Comparison of ENCODE assay signal across 1 cellular context in the genomic region with DNA sequence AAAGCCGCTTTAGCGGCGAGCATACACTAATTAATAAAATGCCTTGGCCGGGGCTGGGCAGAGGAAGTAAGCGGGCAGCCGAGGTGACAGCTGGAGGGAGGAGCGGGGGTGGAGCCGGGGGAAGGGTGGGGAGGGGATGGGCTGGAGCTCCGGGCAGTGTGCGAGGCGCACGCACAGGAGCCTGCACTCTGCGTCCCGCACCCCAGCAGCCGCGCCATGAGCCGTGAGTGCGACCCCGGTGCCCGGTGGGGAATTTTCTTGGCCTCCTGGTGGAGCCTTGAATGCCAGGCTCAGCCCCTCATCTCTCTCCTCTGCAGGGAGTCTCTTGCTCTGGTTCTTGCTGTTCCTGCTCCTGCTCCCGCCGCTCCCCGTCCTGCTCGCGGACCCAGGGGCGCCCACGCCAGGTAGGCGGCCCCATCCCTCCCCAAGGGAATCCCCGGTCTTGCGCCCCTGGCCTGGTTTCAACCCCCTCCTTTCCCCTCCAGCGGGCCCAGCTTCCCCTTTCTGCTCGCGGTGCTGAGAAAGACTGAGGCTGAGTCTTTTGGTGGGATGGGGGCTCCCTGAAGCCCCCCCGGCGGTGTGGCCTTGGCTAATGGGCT.
TF ChIP-seq lines count a peak whose summit lies in the region.

A gene (plus strand): TSS at position 156 of the 599 bp plus-strand sequence. CDS start 61 bp downstream, at position 217.

TF ChIP-seq in SK-N-SH, 30 proteins besides CTCF, POLR2A, EP300 and RAD21 (continued from another document):
- TF ChIP-seq, protein P1, sequence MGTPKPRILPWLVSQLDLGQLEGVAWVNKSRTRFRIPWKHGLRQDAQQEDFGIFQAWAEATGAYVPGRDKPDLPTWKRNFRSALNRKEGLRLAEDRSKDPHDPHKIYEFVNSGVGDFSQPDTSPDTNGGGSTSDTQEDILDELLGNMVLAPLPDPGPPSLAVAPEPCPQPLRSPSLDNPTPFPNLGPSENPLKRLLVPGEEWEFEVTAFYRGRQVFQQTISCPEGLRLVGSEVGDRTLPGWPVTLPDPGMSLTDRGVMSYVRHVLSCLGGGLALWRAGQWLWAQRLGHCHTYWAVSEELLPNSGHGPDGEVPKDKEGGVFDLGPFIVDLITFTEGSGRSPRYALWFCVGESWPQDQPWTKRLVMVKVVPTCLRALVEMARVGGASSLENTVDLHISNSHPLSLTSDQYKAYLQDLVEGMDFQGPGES (IDR thresholded peaks at IDR 0.05; ENCODE audit: low read depth, low read length), result no peak
- TF ChIP-seq RFX5 (IDR thresholded peaks at IDR 0.05; ENCODE audit: low read length), result no peak
- TF ChIP-seq CHD2 (IDR thresholded peaks at IDR 0.05; ENCODE audit: low read length, partially characterized antibody), result no peak
- no peak for TF ChIP-seq RXRA (IDR thresholded peaks at IDR 0.05; ENCODE audit: borderline replicate concordance, low read depth)
TF ChIP-seq in SK-N-SH: peak in this region for 0.
